8 cellular contexts compared by ENCODE assay signal in the genomic region with DNA sequence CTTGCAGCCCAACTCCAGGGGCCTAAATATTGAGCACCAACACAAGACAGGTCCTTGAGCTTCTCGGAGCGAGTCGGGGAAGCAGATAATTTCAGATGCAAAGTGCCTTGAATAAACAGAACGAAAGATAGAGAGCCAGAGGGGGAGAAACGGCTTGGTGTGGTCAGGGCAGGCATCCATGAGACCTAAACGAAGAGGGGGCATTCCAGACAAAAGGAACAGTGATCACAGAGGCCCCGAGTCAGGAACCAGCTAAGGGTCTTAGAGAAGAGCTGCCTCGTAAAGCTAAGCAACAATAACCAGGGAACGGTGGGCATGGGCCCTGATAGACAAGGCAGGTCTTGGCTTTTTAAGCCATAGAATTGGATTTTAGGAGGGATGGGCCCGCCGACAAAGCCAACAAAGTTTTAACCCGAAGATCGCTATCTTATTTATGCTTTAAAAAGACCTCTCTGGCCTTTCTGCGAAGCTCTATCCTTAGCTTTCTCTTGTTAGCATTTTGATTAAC. TPM values are rescaled to one million over a fixed set of nuclear protein-coding genes. Genes with fewer than 3 reads are reported as not detected.
DNase-seq lines count a peak whose midpoint lies in the region; ATAC-seq and TF ChIP-seq lines count a peak whose summit lies in the region.

No MANE protein-coding gene starts in this region.

- peaks cover 19% of the 10 kb centered on the region for H3K4me1 Mint-ChIP-seq in activated naive CD8-positive, alpha-beta T cell (ENCODE audit: low read depth)

- in situ Hi-C loops in ACHN (cut with HindIII; ENCODE audit: low pct_ligation_motif_present, low pct_unique_long_range_greater_than_20kb, low sequenced_read_pairs), result no loop called here

- H3K36me3 Mint-ChIP-seq in activated naive CD8-positive, alpha-beta T cell, result peaks cover 11% of the 10 kb centered on the region

- peaks cover 0 to 63% (median 7%) of the 10 kb centered on the region in 4 donors for H3K4me1 ChIP-seq in right lobe of liver

- intact Hi-C loops in right lobe of liver (cut with DNase I), result no loop called here

- peak overlapping the region; percentile 54 for H3K27ac Mint-ChIP-seq in activated naive CD8-positive, alpha-beta T cell

- no peaks in the 10 kb centered on the region for H3K9me3 ChIP-seq in right lobe of liver

- peak overlapping the region; percentile 84 to 93 (median 87) for H3K4me3 ChIP-seq in right lobe of liver

- 52% methylated on average over 12 of the region's 14 CpGs for WGBS in right lobe of liver (ENCODE audit: insufficient coverage, low coverage, low lambda C conversion rate, missing lambda C conversion rate)

- no peaks in the 10 kb centered on the region for H3K27me3 ChIP-seq in right lobe of liver

- no peak for TF ChIP-seq CTCF in 22Rv1 (IDR thresholded peaks at IDR 0.05)
- TF ChIP-seq CTCF in right lobe of liver (IDR thresholded peaks at IDR 0.05), result no peak

- TF ChIP-seq POLR2A in right lobe of liver (IDR thresholded peaks at IDR 0.05), result no peak

- DNase-seq in right lobe of liver (no peak), ACHN (no peak), NCI-H2227 treated with DMSO at 0.1 percent for 48 hours (lab: John Stamatoyannopoulos, UW) (no peak)
- DNase-seq in stimulated activated CD4-positive, alpha-beta T cell treated with anti-CD3 and anti-CD28 coated beads, Interleukin-4, amount 100 ng/mL, for 4 hours, result no peak

- H3K36me3 ChIP-seq in right lobe of liver, result peaks cover 0 to 16% (median under 1%) of the 10 kb centered on the region in 4 donors

- peak overlapping the region; percentile 94 for H3K4me3 Mint-ChIP-seq in activated naive CD8-positive, alpha-beta T cell

- no peaks in the 10 kb centered on the region for H3K27me3 Mint-ChIP-seq in activated naive CD8-positive, alpha-beta T cell

- no peaks in the 10 kb centered on the region for H3K9me3 Mint-ChIP-seq in activated naive CD8-positive, alpha-beta T cell (ENCODE audit: low read depth)

- ATAC-seq in GM21717 (IDR thresholded peaks at IDR 0.05; ENCODE audit: unreplicated experiment) (peak; percentile 6), right lobe of liver (no peak), GM18520 (IDR thresholded peaks at IDR 0.05; ENCODE audit: unreplicated experiment) (no peak)

- peak overlapping the region; percentile 63 for H3K27ac ChIP-seq in 22Rv1
- peak overlapping the region in 2 of 3 donors; percentile 74 to 90 for H3K27ac ChIP-seq in right lobe of liver

RNA-seq across cellular contexts. Expression of a gene that starts 0.4 kb away (rescaled TPM):
- total RNA-seq in right lobe of liver, result 100 to 1,000 TPM in 5 of 6 experiments, 10 to 100 TPM in 1; 94.1 to 172 (median 156) TPM

RNA-seq across cellular contexts. Expression of a gene that starts 14.9 kb away (rescaled TPM):
- 10 to 100 TPM in 1 of 6 experiments, 1 to 10 TPM in 5; 4.7 to 10.2 (median 6.6) TPM for total RNA-seq in right lobe of liver

RNA-seq across cellular contexts. Expression of a gene that starts 38.3 kb away (rescaled TPM):
- 100 to 1,000 TPM; 102 to 193 (median 126) TPM for total RNA-seq in right lobe of liver
